ENCODE assay signal across 1 cellular context in the genomic region with DNA sequence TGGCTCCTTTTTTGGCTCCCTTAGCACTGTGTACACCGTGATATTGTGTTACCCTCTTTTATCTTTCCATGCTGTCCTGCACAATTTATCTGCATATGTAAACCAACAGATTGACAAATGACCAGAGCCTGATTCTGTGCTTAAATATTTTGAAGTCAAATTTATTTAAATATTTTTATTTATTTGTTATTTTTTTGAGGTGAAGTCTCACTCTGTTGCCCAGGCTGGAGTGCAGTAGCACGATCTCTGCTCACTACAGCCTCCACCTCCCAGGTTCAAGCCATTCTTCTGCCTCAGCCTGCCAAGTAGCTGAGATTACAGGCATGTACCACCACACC.
TF ChIP-seq lines count a peak whose summit lies in the region.

No MANE protein-coding gene starts in this region.

TF ChIP-seq in WTC11, 78 proteins besides CTCF, POLR2A, EP300 and RAD21 (continued from another document):
- TF ChIP-seq, protein P1, sequence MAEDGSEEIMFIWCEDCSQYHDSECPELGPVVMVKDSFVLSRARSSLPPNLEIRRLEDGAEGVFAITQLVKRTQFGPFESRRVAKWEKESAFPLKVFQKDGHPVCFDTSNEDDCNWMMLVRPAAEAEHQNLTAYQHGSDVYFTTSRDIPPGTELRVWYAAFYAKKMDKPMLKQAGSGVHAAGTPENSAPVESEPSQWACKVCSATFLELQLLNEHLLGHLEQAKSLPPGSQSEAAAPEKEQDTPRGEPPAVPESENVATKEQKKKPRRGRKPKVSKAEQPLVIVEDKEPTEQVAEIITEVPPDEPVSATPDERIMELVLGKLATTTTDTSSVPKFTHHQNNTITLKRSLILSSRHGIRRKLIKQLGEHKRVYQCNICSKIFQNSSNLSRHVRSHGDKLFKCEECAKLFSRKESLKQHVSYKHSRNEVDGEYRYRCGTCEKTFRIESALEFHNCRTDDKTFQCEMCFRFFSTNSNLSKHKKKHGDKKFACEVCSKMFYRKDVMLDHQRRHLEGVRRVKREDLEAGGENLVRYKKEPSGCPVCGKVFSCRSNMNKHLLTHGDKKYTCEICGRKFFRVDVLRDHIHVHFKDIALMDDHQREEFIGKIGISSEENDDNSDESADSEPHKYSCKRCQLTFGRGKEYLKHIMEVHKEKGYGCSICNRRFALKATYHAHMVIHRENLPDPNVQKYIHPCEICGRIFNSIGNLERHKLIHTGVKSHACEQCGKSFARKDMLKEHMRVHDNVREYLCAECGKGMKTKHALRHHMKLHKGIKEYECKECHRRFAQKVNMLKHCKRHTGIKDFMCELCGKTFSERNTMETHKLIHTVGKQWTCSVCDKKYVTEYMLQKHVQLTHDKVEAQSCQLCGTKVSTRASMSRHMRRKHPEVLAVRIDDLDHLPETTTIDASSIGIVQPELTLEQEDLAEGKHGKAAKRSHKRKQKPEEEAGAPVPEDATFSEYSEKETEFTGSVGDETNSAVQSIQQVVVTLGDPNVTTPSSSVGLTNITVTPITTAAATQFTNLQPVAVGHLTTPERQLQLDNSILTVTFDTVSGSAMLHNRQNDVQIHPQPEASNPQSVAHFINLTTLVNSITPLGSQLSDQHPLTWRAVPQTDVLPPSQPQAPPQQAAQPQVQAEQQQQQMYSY (CRISPR knock-in tag; IDR thresholded peaks at IDR 0.05), result no peak
- TF ChIP-seq, protein P2, sequence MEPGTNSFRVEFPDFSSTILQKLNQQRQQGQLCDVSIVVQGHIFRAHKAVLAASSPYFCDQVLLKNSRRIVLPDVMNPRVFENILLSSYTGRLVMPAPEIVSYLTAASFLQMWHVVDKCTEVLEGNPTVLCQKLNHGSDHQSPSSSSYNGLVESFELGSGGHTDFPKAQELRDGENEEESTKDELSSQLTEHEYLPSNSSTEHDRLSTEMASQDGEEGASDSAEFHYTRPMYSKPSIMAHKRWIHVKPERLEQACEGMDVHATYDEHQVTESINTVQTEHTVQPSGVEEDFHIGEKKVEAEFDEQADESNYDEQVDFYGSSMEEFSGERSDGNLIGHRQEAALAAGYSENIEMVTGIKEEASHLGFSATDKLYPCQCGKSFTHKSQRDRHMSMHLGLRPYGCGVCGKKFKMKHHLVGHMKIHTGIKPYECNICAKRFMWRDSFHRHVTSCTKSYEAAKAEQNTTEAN (CRISPR knock-in tag; IDR thresholded peaks at IDR 0.05), result no peak
- TF ChIP-seq, protein P3, sequence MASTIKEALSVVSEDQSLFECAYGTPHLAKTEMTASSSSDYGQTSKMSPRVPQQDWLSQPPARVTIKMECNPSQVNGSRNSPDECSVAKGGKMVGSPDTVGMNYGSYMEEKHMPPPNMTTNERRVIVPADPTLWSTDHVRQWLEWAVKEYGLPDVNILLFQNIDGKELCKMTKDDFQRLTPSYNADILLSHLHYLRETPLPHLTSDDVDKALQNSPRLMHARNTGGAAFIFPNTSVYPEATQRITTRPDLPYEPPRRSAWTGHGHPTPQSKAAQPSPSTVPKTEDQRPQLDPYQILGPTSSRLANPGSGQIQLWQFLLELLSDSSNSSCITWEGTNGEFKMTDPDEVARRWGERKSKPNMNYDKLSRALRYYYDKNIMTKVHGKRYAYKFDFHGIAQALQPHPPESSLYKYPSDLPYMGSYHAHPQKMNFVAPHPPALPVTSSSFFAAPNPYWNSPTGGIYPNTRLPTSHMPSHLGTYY (CRISPR knock-in tag; IDR thresholded peaks at IDR 0.05), result no peak
- TF ChIP-seq RORB (CRISPR knock-in tag; IDR thresholded peaks at IDR 0.05) (no peak), ZNF232 (CRISPR knock-in tag; IDR thresholded peaks at IDR 0.05) (no peak), SP1 (CRISPR knock-in tag; conservative IDR thresholded peaks at IDR 0.05) (no peak), RELA (CRISPR knock-in tag; IDR thresholded peaks at IDR 0.05; ENCODE audit: borderline replicate concordance) (no peak), SMAD3 (CRISPR knock-in tag; IDR thresholded peaks at IDR 0.05; ENCODE audit: borderline replicate concordance) (no peak), SOX15 (CRISPR knock-in tag; IDR thresholded peaks at IDR 0.05) (no peak), ETV6 (CRISPR knock-in tag; IDR thresholded peaks at IDR 0.05) (no peak), NFYB (CRISPR knock-in tag; conservative IDR thresholded peaks at IDR 0.05; ENCODE audit: low read depth) (no peak)
- TF ChIP-seq, protein P4, sequence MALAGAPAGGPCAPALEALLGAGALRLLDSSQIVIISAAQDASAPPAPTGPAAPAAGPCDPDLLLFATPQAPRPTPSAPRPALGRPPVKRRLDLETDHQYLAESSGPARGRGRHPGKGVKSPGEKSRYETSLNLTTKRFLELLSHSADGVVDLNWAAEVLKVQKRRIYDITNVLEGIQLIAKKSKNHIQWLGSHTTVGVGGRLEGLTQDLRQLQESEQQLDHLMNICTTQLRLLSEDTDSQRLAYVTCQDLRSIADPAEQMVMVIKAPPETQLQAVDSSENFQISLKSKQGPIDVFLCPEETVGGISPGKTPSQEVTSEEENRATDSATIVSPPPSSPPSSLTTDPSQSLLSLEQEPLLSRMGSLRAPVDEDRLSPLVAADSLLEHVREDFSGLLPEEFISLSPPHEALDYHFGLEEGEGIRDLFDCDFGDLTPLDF (CRISPR knock-in tag; IDR thresholded peaks at IDR 0.05), result no peak
